Comparison of ENCODE assay signal across 1 cellular context in genomic region chr15:71262599-71262998, GRCh38.
TF ChIP-seq lines count a peak whose summit lies in the region.

No MANE protein-coding gene starts in this region.

TF ChIP-seq in IMR-90, 13 proteins besides CTCF, POLR2A, EP300 and RAD21:
- TF ChIP-seq CEBPB (IDR thresholded peaks at IDR 0.05; ENCODE audit: low read depth, low read length) (no peak), FOS (IDR thresholded peaks at IDR 0.05; ENCODE audit: low read depth, low read length) (no peak), RCOR1 (IDR thresholded peaks at IDR 0.05; ENCODE audit: insufficient replicate concordance, low read length) (no peak), ELK1 (IDR thresholded peaks at IDR 0.05; ENCODE audit: borderline replicate concordance, low read depth, low read length) (no peak), MAZ (IDR thresholded peaks at IDR 0.05; ENCODE audit: borderline replicate concordance, low read depth, low read length) (no peak), NFE2L2 (IDR thresholded peaks at IDR 0.05; ENCODE audit: low read depth, low read length) (no peak), USF2 (IDR thresholded peaks at IDR 0.05; ENCODE audit: low read depth, low read length) (no peak), SMC3 (IDR thresholded peaks at IDR 0.05; ENCODE audit: low read depth, low read length) (no peak), CHD1 (IDR thresholded peaks at IDR 0.05; ENCODE audit: low read depth, low read length) (no peak), BHLHE40 (IDR thresholded peaks at IDR 0.05; ENCODE audit: low read depth, low read length) (no peak), MAFK (IDR thresholded peaks at IDR 0.05; ENCODE audit: low read depth, low read length) (no peak), RFX5 (IDR thresholded peaks at IDR 0.05; ENCODE audit: low read depth, low read length) (no peak), MXI1 (IDR thresholded peaks at IDR 0.05; ENCODE audit: borderline replicate concordance, low read depth, low read length) (no peak)
